ENCODE assay signal across 13 cellular contexts in genomic region chr15:31458591-31458990, GRCh38.
DNase-seq lines count a peak whose midpoint lies in the region; ATAC-seq, FAIRE-seq and TF ChIP-seq lines count a peak whose summit lies in the region.
"Had no signal": no experiment of that assay in that cellular context is flagged by ENCODE, and none has a peak within 500 bp of the region (broad histone marks: within the 10 kb centered on the region; RNA-seq: fewer than 3 reads in every experiment).

No MANE protein-coding gene starts in this region.

- no peak overlapping the region for H2AFZ ChIP-seq in HepG2 (ENCODE audit: low read length)

- POLR2A ChIA-PET in HepG2 (lab: Yijun Ruan, JAX), result no interaction called here

- TF ChIP-seq EP300 in HepG2 (IDR thresholded peaks at IDR 0.05; ENCODE audit: low read depth in 2 of 2, low read length in 2 of 2) (no peak), HepG2 (CRISPR knock-in tag; IDR thresholded peaks at IDR 0.05; ENCODE audit: borderline replicate concordance) (no peak)

- H3K9ac ChIP-seq in HepG2 (ENCODE audit: insufficient read depth, low read depth, low read length), result no peak overlapping the region

- CTCF ChIA-PET in HepG2 (lab: Yijun Ruan, JAX; ENCODE audit: low intra/inter-chr PET ratio, low total read pairs), result no interaction called here

- no peak overlapping the region for H3K4me2 ChIP-seq in HepG2 (ENCODE audit: low read depth, low read length)

- no TSS peak for BruUV-seq in HepG2 (replicated peaks; lab: Mats Ljungman, UMichigan)

- no peaks in the 10 kb centered on the region for H4K20me1 ChIP-seq in HepG2 (ENCODE audit: insufficient read depth, low read length)

- no peak for TF ChIP-seq CTCF in GM12864 (IDR thresholded peaks at IDR 0.05; ENCODE audit: low read depth, low read length, missing control alignments)
- TF ChIP-seq CTCF in HepG2 (CRISPR knock-in tag; IDR thresholded peaks at IDR 0.05), result no peak

- H3K4me3 Mint-ChIP-seq in activated CD4-positive, alpha-beta T cell treated with anti-CD3 and anti-CD28 coated beads, Interleukin-2, amount 10 ng/mL, durations not matched to agents 24 days and 14 days, result peak overlapping the region; percentile 81
- H3K4me3 Mint-ChIP-seq in activated T-helper 2 cell treated with anti-CD3 and anti-CD28 coated beads, Interferon-gamma antibody, Interleukin-2, Interleukin-4, amounts not matched to agents 10 μg/mL and 5 μg/mL and 100 μg/mL, durations not matched to agents 14 hours and 24 hours and 36 hours (ENCODE audit: low read depth), result peak overlapping the region; percentile 48
- H3K4me3 Mint-ChIP-seq: HFFc6 had no signal

- no peak for TF ChIP-seq RAD21 in HepG2 (CRISPR knock-in tag; IDR thresholded peaks at IDR 0.05)

- peaks cover 5% of the 10 kb centered on the region for H3K36me3 Mint-ChIP-seq in activated CD4-positive, alpha-beta T cell treated with anti-CD3 and anti-CD28 coated beads, Interleukin-2, amount 10 ng/mL, durations not matched to agents 24 days and 14 days (ENCODE audit: low read depth)
- H3K36me3 Mint-ChIP-seq in activated T-helper 2 cell treated with anti-CD3 and anti-CD28 coated beads, Interferon-gamma antibody, Interleukin-2, Interleukin-4, amounts not matched to agents 10 μg/mL and 5 μg/mL and 100 μg/mL, durations not matched to agents 14 hours and 24 hours and 36 hours (ENCODE audit: low read depth), result peaks cover 7% of the 10 kb centered on the region

- no peak overlapping the region for H3K27ac ChIP-seq in HepG2 (ENCODE audit: extremely low read length, insufficient read depth, low read length)
- H3K27ac ChIP-seq: left ventricle myocardium inferior had no signal

- no peaks in the 10 kb centered on the region for H3K9me3 ChIP-seq in HepG2 (ENCODE audit: low read length)
- H3K9me3 ChIP-seq: tibial artery had no signal

- H3K79me2 ChIP-seq in HepG2 (ENCODE audit: insufficient read depth, low read length), result no peaks in the 10 kb centered on the region

- peaks cover 28% of the 10 kb centered on the region for H3K4me1 Mint-ChIP-seq in activated CD4-positive, alpha-beta T cell treated with anti-CD3 and anti-CD28 coated beads, Interleukin-2, amount 10 ng/mL, durations not matched to agents 24 days and 14 days
- H3K4me1 Mint-ChIP-seq in activated T-helper 2 cell treated with anti-CD3 and anti-CD28 coated beads, Interferon-gamma antibody, Interleukin-2, Interleukin-4, amounts not matched to agents 10 μg/mL and 5 μg/mL and 100 μg/mL, durations not matched to agents 14 hours and 24 hours and 36 hours (ENCODE audit: low read depth), result peaks cover 26% of the 10 kb centered on the region

- H3K36me3 ChIP-seq in H7 (replicated peaks; ENCODE audit: control insufficient read depth, insufficient read depth, low read length) (no peaks in the 10 kb centered on the region), HepG2 (replicated peaks in 1 of 2; ENCODE audit: control insufficient read depth in 1 of 2, insufficient read depth in 2 of 2, low read length in 2 of 2) (no peaks in the 10 kb centered on the region)
- H3K36me3 ChIP-seq: left ventricle myocardium inferior, tibial artery had no signal

- H3K27ac Mint-ChIP-seq in activated CD4-positive, alpha-beta T cell treated with anti-CD3 and anti-CD28 coated beads, Interleukin-2, amount 10 ng/mL, durations not matched to agents 24 days and 14 days, result peak overlapping the region; percentile 96
- H3K27ac Mint-ChIP-seq in activated T-helper 2 cell treated with anti-CD3 and anti-CD28 coated beads, Interferon-gamma antibody, Interleukin-2, Interleukin-4, amounts not matched to agents 10 μg/mL and 5 μg/mL and 100 μg/mL, durations not matched to agents 14 hours and 24 hours and 36 hours, result peak overlapping the region; percentile 80
- H3K27ac Mint-ChIP-seq: HFFc6 had no signal

- no peaks in the 10 kb centered on the region for H3K27me3 Mint-ChIP-seq in activated CD4-positive, alpha-beta T cell treated with anti-CD3 and anti-CD28 coated beads, Interleukin-2, amount 10 ng/mL, durations not matched to agents 24 days and 14 days
- H3K27me3 Mint-ChIP-seq in activated T-helper 2 cell treated with anti-CD3 and anti-CD28 coated beads, Interferon-gamma antibody, Interleukin-2, Interleukin-4, amounts not matched to agents 10 μg/mL and 5 μg/mL and 100 μg/mL, durations not matched to agents 14 hours and 24 hours and 36 hours (ENCODE audit: low read depth), result no peaks in the 10 kb centered on the region

- H3K4me3 ChIP-seq in GM12864 (ENCODE audit: low read depth, low read length) (peak overlapping the region; percentile 23; the same call in 1 of the 2 replicates), H7 (ENCODE audit: insufficient read depth, low read depth, low read length) (no peak overlapping the region), HepG2 (replicated peaks in 1 of 3; ENCODE audit: insufficient read depth in 1 of 3, low read depth in 2 of 3, low read length in 3 of 3) (no peak overlapping the region)
- H3K4me3 ChIP-seq: left ventricle myocardium inferior, tibial artery had no signal

- peaks cover 11% of the 10 kb centered on the region for H3K9me3 Mint-ChIP-seq in activated CD4-positive, alpha-beta T cell treated with anti-CD3 and anti-CD28 coated beads, Interleukin-2, amount 10 ng/mL, durations not matched to agents 24 days and 14 days
- peaks cover 18% of the 10 kb centered on the region for H3K9me3 Mint-ChIP-seq in activated T-helper 2 cell treated with anti-CD3 and anti-CD28 coated beads, Interferon-gamma antibody, Interleukin-2, Interleukin-4, amounts not matched to agents 10 μg/mL and 5 μg/mL and 100 μg/mL, durations not matched to agents 14 hours and 24 hours and 36 hours

- no peak for TF ChIP-seq POLR2A in HepG2 (IDR thresholded peaks at IDR 0.05; ENCODE audit: insufficient read depth in 1 of 2, low read depth in 2 of 2, low read length in 2 of 2)

- H3K27me3 ChIP-seq in H7 (ENCODE audit: control insufficient read depth, insufficient read depth, low read length) (no peaks in the 10 kb centered on the region; the same call in 1 of the 2 replicates), HepG2 (ENCODE audit: control insufficient read depth in 1 of 2, insufficient read depth in 2 of 2, low read length in 2 of 2) (peaks cover 1 to 13% of the 10 kb centered on the region in 2 experiments; a peak in 3 of 5 replicates)
- H3K27me3 ChIP-seq: tibial artery had no signal

- no peak for FAIRE-seq in HepG2 (lab: Jason Lieb, UNC)

- no peak for DNase-seq in activated CD4-positive, alpha-beta T cell treated with anti-CD3 and anti-CD28 coated beads, Interleukin-2, amount 10 ng/mL, durations not matched to agents 24 days and 14 days
- DNase-seq in activated CD4-positive, alpha-beta T cell treated with anti-CD3 and anti-CD28 coated beads, Interleukin-2, amount 50 U/mL, for 48 hours, result no peak
- no peak for DNase-seq in GM12864 (ENCODE audit: low read depth)
- no peak for DNase-seq in activated T-helper 2 cell treated with anti-CD3 and anti-CD28 coated beads, Interferon-gamma antibody, Interleukin-2, Interleukin-4, amounts not matched to agents 10 μg/mL and 5 μg/mL and 100 μg/mL, durations not matched to agents 14 hours and 24 hours and 36 hours (ENCODE audit: low spot score)
- DNase-seq in posterior vena cava (ENCODE audit: low spot score), result peak; percentile 16
- no peak for DNase-seq in H7
- DNase-seq in HepG2 (ENCODE audit: low spot score), result no peak
- DNase-seq: activated gamma-delta T cell treated with Interleukin-2 at 50 U/mL for 16 hours; effector memory CD4-positive, alpha-beta T cell; HFFc6; left ventricle myocardium inferior had no signal

- no peaks in the 10 kb centered on the region for H3K4me1 ChIP-seq in HepG2 (ENCODE audit: insufficient read depth, low read length)

- in situ Hi-C loops in HepG2 (cut with HindIII; ENCODE audit: extremely low pct_ligation_motif_present, low pct_unique_long_range_greater_than_20kb), result no loop called here

- ATAC-seq in HG02763 (IDR thresholded peaks at IDR 0.05; ENCODE audit: unreplicated experiment) (no peak), HepG2 (no peak)

- intact Hi-C loops in activated CD4-positive, alpha-beta T cell treated with anti-CD3 and anti-CD28 coated beads, Interleukin-2, amount 10 ng/mL, durations not matched to agents 24 days and 14 days (cut with micrococcal nuclease), result no loop called here
- intact Hi-C loops in activated T-helper 2 cell treated with anti-CD3 and anti-CD28 coated beads, Interferon-gamma antibody, Interleukin-2, Interleukin-4, amounts not matched to agents 10 μg/mL and 5 μg/mL and 100 μg/mL, durations not matched to agents 14 hours and 24 hours and 36 hours (cut with micrococcal nuclease), result no loop called here
- intact Hi-C loops in posterior vena cava (cut with DNase I) (no loop called here), HepG2 (cut with micrococcal nuclease; ENCODE audit: unreplicated experiment) (loop anchor here (10.0 kb wide), 1 partner anchor 1636 kb away; no protein-coding TSS in a partner anchor)

- 29% methylated on average over 3 of the region's 3 CpGs for WGBS in HepG2 (ENCODE audit: low lambda C conversion rate)

TF ChIP-seq in HepG2, 621 proteins besides CTCF, POLR2A, EP300 and RAD21 (continues in another document):
- TF ChIP-seq ATF2 (CRISPR knock-in tag; IDR thresholded peaks at IDR 0.05), result no peak
- no peak for TF ChIP-seq ZNF234 (CRISPR knock-in tag; conservative IDR thresholded peaks at IDR 0.05)
- no peak for TF ChIP-seq KMT2B (CRISPR knock-in tag; IDR thresholded peaks at IDR 0.05)
- TF ChIP-seq ZNF782 (CRISPR knock-in tag; IDR thresholded peaks at IDR 0.05; ENCODE audit: borderline replicate concordance), result no peak
- no peak for TF ChIP-seq BRCA1 (CRISPR knock-in tag; IDR thresholded peaks at IDR 0.05)
- no peak for TF ChIP-seq REXO4 (CRISPR knock-in tag; IDR thresholded peaks at IDR 0.05; ENCODE audit: borderline replicate concordance)
- TF ChIP-seq KMT2A (CRISPR knock-in tag; IDR thresholded peaks at IDR 0.05), result no peak
- no peak for TF ChIP-seq IRF9 (CRISPR knock-in tag; IDR thresholded peaks at IDR 0.05; ENCODE audit: borderline replicate concordance)
